8 cellular contexts compared by ENCODE assay signal in the genomic region with DNA sequence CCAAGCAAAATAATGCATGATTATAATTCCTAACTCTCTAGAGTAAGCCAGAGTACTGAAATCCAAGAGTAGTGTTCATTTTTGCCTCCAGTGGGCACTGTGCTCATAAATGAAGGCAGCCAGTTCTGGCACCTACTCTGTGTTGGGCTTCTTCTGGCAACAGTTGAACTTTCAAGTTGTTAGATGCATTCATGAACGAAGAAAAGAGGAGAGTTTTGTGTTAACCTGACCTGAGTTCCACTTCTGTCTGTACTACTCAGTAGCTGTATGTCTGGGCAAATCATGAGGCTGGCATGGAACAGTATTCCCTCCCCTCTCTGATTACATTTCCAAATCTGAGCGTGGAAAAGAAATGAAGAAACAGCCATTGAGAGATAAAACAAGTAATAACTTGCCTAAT. TPM values are rescaled to one million over a fixed set of nuclear protein-coding genes. Genes with fewer than 3 reads are reported as not detected.
DNase-seq lines count a peak whose midpoint lies in the region; ATAC-seq and TF ChIP-seq lines count a peak whose summit lies in the region.

No MANE protein-coding gene starts in this region.

- no peak overlapping the region for H3K4me3 Mint-ChIP-seq in activated T-helper 17 cell treated with anti-CD3 and anti-CD28 coated beads, Interleukin-2, amount 50 U/mL, for 72 hours

- TF ChIP-seq POLR2A in gastrocnemius medialis (IDR thresholded peaks at IDR 0.05): no peak

- in situ Hi-C loops in gastrocnemius medialis (cut with MboI; ENCODE audit: low sequenced_read_pairs in 4 of 4): no loop called here

- peaks cover 5% of the 10 kb centered on the region for H3K27me3 Mint-ChIP-seq in activated T-helper 17 cell treated with anti-CD3 and anti-CD28 coated beads, Interleukin-2, amount 50 U/mL, for 72 hours

- H3K36me3 ChIP-seq in gastrocnemius medialis: no peaks in the 10 kb centered on the region

- intact Hi-C loops in gastrocnemius medialis (cut with DNase I; ENCODE audit: low total_unique reads): no loop called here

- H3K27ac Mint-ChIP-seq in activated T-helper 17 cell treated with anti-CD3 and anti-CD28 coated beads, Interleukin-2, amount 50 U/mL, for 72 hours: no peak overlapping the region

- ATAC-seq in HG02571 (IDR thresholded peaks at IDR 0.05; ENCODE audit: unreplicated experiment) (no peak), gastrocnemius medialis (no peak)
- no peak for ATAC-seq in activated T-helper 17 cell treated with anti-CD3 and anti-CD28 coated beads, Interleukin-2, amount 50 U/mL, for 72 hours (replicated peaks)

- H3K4me1 Mint-ChIP-seq in activated T-helper 17 cell treated with anti-CD3 and anti-CD28 coated beads, Interleukin-2, amount 50 U/mL, for 72 hours: no peaks in the 10 kb centered on the region

- no peaks in the 10 kb centered on the region for H3K4me1 ChIP-seq in gastrocnemius medialis

- no peak overlapping the region for H3K27ac ChIP-seq in gastrocnemius medialis

- no peaks in the 10 kb centered on the region for H3K36me3 Mint-ChIP-seq in activated T-helper 17 cell treated with anti-CD3 and anti-CD28 coated beads, Interleukin-2, amount 50 U/mL, for 72 hours (ENCODE audit: low read depth)

- TF ChIP-seq CTCF in GM20000 (IDR thresholded peaks at IDR 0.05; ENCODE audit: extremely low read depth, missing control alignments) (peak; percentile 11), fibroblast of mammary gland (conservative IDR thresholded peaks at IDR 0.05; ENCODE audit: control insufficient read depth, insufficient read depth, low read depth, low read length) (peak; percentile 79), retinal pigment epithelial cell (conservative IDR thresholded peaks at IDR 0.05; ENCODE audit: low read depth, low read length) (peak; percentile 83), gastrocnemius medialis (IDR thresholded peaks at IDR 0.05 in 4 of 5, conservative IDR thresholded peaks at IDR 0.05 in 1 of 5) (no peak)

- no peaks in the 10 kb centered on the region for H3K27me3 ChIP-seq in gastrocnemius medialis

- DNase-seq in Ammon's horn (ENCODE audit: low spot score) (peak; percentile 53), GM20000 (ENCODE audit: low spot score) (no peak), NCI-H526 treated with DMSO at 0.1 percent for 48 hours (lab: John Stamatoyannopoulos, UW) (peak; percentile 41), fibroblast of mammary gland (ENCODE audit: low read depth) (peak; percentile 55), retinal pigment epithelial cell (ENCODE audit: low read depth) (no peak), gastrocnemius medialis (no peak)

- no peak overlapping the region for H3K4me3 ChIP-seq in fibroblast of mammary gland (ENCODE audit: control insufficient read depth, low read depth, low read length)
- no peak overlapping the region for H3K4me3 ChIP-seq in retinal pigment epithelial cell (ENCODE audit: low read length)
- H3K4me3 ChIP-seq in gastrocnemius medialis: no peak overlapping the region

- no peaks in the 10 kb centered on the region for H3K9me3 Mint-ChIP-seq in activated T-helper 17 cell treated with anti-CD3 and anti-CD28 coated beads, Interleukin-2, amount 50 U/mL, for 72 hours

- H3K9me3 ChIP-seq in gastrocnemius medialis: no peaks in the 10 kb centered on the region

RNA-seq across cellular contexts. Expression of a gene that starts 20.3 kb away (rescaled TPM):
- under 1 TPM; 0.02 to 0.82 (median 0.23) TPM for total RNA-seq in gastrocnemius medialis
- total RNA-seq in activated T-helper 17 cell treated with anti-CD3 and anti-CD28 coated beads, Interleukin-2, amount 50 U/mL, for 72 hours: under 1 TPM in 1 of 2 donors, not detected in 1; 0.15 TPM

Comparison
In these comparisons a context has a peak if more than half of its experiments do, and no peak if none do; other contexts are left out.
1. DNase-seq: peak in Ammon's horn (single experiment), NCI-H526 treated with DMSO at 0.1 percent for 48 hours (single experiment) and fibroblast of mammary gland (single experiment); none in GM20000 (single experiment), retinal pigment epithelial cell (single experiment) and gastrocnemius medialis (0 of 2).
2. CTCF ChIP-seq: peak in GM20000 (single experiment), fibroblast of mammary gland (single experiment) and retinal pigment epithelial cell (single experiment); none in gastrocnemius medialis (0 of 5).